ENCODE assay signal across 22 cellular contexts in genomic region chr10:3229815-3230214, GRCh38.
"Had no signal": no experiment of that assay in that cellular context is flagged by ENCODE, and none has a peak within 500 bp of the region (broad histone marks: within the 10 kb centered on the region; RNA-seq: fewer than 3 reads in every experiment).

No MANE protein-coding gene starts in this region.

- H3K27ac ChIP-seq: body of pancreas, esophagus squamous epithelium, heart right ventricle, left ventricle myocardium inferior, right atrium auricular region, VCaP had no signal

- H3K9me3 ChIP-seq: body of pancreas, esophagus squamous epithelium, heart right ventricle, left ventricle myocardium inferior, right atrium auricular region had no signal

- H3K4me3 ChIP-seq: body of pancreas, esophagus squamous epithelium, heart right ventricle, left ventricle myocardium inferior, right atrium auricular region had no signal

- H3K36me3 ChIP-seq: esophagus squamous epithelium, heart right ventricle, left ventricle myocardium inferior, right atrium auricular region had no signal

- ATAC-seq: body of pancreas; heart right ventricle; natural killer cell treated with Interleukin-12 subunit alpha and Interleukin-12 subunit beta and Interleukin-15 and Interleukin-18, amount 100 ng/mL, for 72 hours had no signal

- H3K4me1 ChIP-seq: body of pancreas, right atrium auricular region had no signal

- DNase-seq: activated CD4-positive, alpha-beta memory T cell treated with anti-CD3 and anti-CD28 coated beads, Interleukin-2, amount 10 ng/mL, durations not matched to agents 7 days and 5 days; activated CD4-positive, alpha-beta T cell treated with anti-CD3 and anti-CD28 coated beads for 1 hour; activated effector memory CD4-positive, alpha-beta T cell treated with anti-CD3 and anti-CD28 coated beads, Interleukin-2, amount 50 U/mL, for 16 hours; activated T-cell treated with anti-CD3 and anti-CD28 coated beads, Interleukin-2, amount 50 U/mL, for 24 hours; amniotic stem cell; body of pancreas; cortex of kidney; effector CD4-positive, alpha-beta T cell; esophagus squamous epithelium; heart right ventricle; left ventricle myocardium inferior; mesendoderm; nucleus accumbens; small intestine; stimulated activated CD4-positive, alpha-beta T cell treated with anti-CD3 and anti-CD28 coated beads, Interleukin-4, amount 100 ng/mL, for 4 hours; stimulated activated CD8-positive, alpha-beta memory T cell treated with anti-CD3 and anti-CD28 coated beads, Interleukin-4, amount 100 ng/mL, for 48 hours; stimulated activated naive CD4-positive, alpha-beta T cell treated with Interleukin-2 at 50 U/mL for 16 hours; substantia nigra had no signal

- FAIRE-seq: frontal cortex, small intestine had no signal

- H3K27me3 ChIP-seq: body of pancreas, heart right ventricle, right atrium auricular region had no signal
